7 cellular contexts compared by ENCODE assay signal in genomic region chr1:45687753-45688737, GRCh38. TPM values are rescaled to one million over a fixed set of nuclear protein-coding genes. Genes with fewer than 3 reads are reported as not detected.
DNase-seq lines count a peak whose midpoint lies in the region; ATAC-seq and TF ChIP-seq lines count a peak whose summit lies in the region.

Gene TMEM69 (plus strand): TSS chr1:45688181. CDS start chr1:45691069, 2,888 bp downstream.

- H3K4me3 Mint-ChIP-seq in activated naive CD8-positive, alpha-beta T cell treated with anti-CD3 and anti-CD28 coated beads for 36 hours = peak within 1 kb of the TSS; percentile 98
- H3K4me3 Mint-ChIP-seq in osteocyte (ENCODE audit: unreplicated experiment) = peak within 1 kb of the TSS; percentile 99

- no peaks in the 10 kb centered on the region for H3K36me3 ChIP-seq in thoracic aorta

- H3K9me3 ChIP-seq in thoracic aorta = no peaks in the 10 kb centered on the region

- peak; percentile 80 for DNase-seq in GM13977 (ENCODE audit: low spot score)
- peak; percentile 67 for DNase-seq in NCI-H128 (lab: John Stamatoyannopoulos, UW; ENCODE audit: unreplicated experiment)
- peak; percentile 76 for DNase-seq in SKM-1 treated with dmso at 0.1 percent for 144 hours (lab: John Stamatoyannopoulos, UW; ENCODE audit: unreplicated experiment)
- peak; percentile 77 for DNase-seq in activated naive CD8-positive, alpha-beta T cell treated with anti-CD3 and anti-CD28 coated beads for 36 hours
- DNase-seq in head of caudate nucleus = peak; percentile 38 to 90 (median 76)
- peak; percentile 89 for DNase-seq in osteocyte (ENCODE audit: extremely low spot score, unreplicated experiment)
- DNase-seq in thoracic aorta (ENCODE audit: low spot score) = peak; percentile 8

- no peaks in the 10 kb centered on the region for H3K27me3 ChIP-seq in thoracic aorta (replicated peaks; ENCODE audit: insufficient read depth)

- peak; percentile 56 for ATAC-seq in thoracic aorta (ENCODE audit: insufficient number of reproducible peaks, low FRiP score, low read depth)

- peak within 1 kb of the TSS; percentile 95 for H3K4me3 ChIP-seq in thoracic aorta

- H3K4me1 ChIP-seq in thoracic aorta (ENCODE audit: control insufficient read depth in 1 of 2, low read depth in 2 of 2) = peaks cover 18 to 32% of the 10 kb centered on the region in 2 donors

- H3K27me3 Mint-ChIP-seq in activated naive CD8-positive, alpha-beta T cell treated with anti-CD3 and anti-CD28 coated beads for 36 hours = no peaks in the 10 kb centered on the region
- no peaks in the 10 kb centered on the region for H3K27me3 Mint-ChIP-seq in osteocyte (ENCODE audit: unreplicated experiment)

- H3K4me1 Mint-ChIP-seq in activated naive CD8-positive, alpha-beta T cell treated with anti-CD3 and anti-CD28 coated beads for 36 hours = peaks cover 41% of the 10 kb centered on the region
- peaks cover 30% of the 10 kb centered on the region for H3K4me1 Mint-ChIP-seq in osteocyte (ENCODE audit: unreplicated experiment)

- TF ChIP-seq CTCF in GM13977 (IDR thresholded peaks at IDR 0.05; ENCODE audit: extremely low read depth, insufficient read depth, missing control alignments) (no peak), osteocyte (IDR thresholded peaks at IDR 0.05) (peak; percentile 24), thoracic aorta (IDR thresholded peaks at IDR 0.05) (peak; percentile 49)

- peak within 1 kb of the TSS; percentile 94 to 100 for H3K27ac ChIP-seq in thoracic aorta

- peak within 1 kb of the TSS; percentile 99 for H3K27ac Mint-ChIP-seq in activated naive CD8-positive, alpha-beta T cell treated with anti-CD3 and anti-CD28 coated beads for 36 hours
- peak within 1 kb of the TSS; percentile 100 for H3K27ac Mint-ChIP-seq in osteocyte (ENCODE audit: unreplicated experiment)

- H3K9me3 Mint-ChIP-seq in activated naive CD8-positive, alpha-beta T cell treated with anti-CD3 and anti-CD28 coated beads for 36 hours = no peaks in the 10 kb centered on the region
- H3K9me3 Mint-ChIP-seq in osteocyte (ENCODE audit: unreplicated experiment) = no peaks in the 10 kb centered on the region

- peaks cover 43% of the 10 kb centered on the region for H3K36me3 Mint-ChIP-seq in activated naive CD8-positive, alpha-beta T cell treated with anti-CD3 and anti-CD28 coated beads for 36 hours
- peaks cover 6% of the 10 kb centered on the region for H3K36me3 Mint-ChIP-seq in osteocyte (ENCODE audit: unreplicated experiment)

- in situ Hi-C loops in GM13977 (cut with MboI; ENCODE audit: low pct_unique_long_range_greater_than_20kb, low sequenced_read_pairs, unreplicated experiment) = no loop called here

- intact Hi-C loops in head of caudate nucleus (cut with DNase I) = loop anchor here (1.0 to 5.0 kb wide), 2 partner anchors 62 to 106 kb away; partner anchors contain the start of genes IPP and NASP

RNA-seq across cellular contexts. Expression of gene TMEM69, which starts in this region (rescaled TPM):
- total RNA-seq in activated naive CD8-positive, alpha-beta T cell treated with anti-CD3 and anti-CD28 coated beads for 36 hours = 10 to 100 TPM; 43.0 to 45.2 TPM
- 20.0 and 23.1 TPM in 2 replicates for total RNA-seq in osteocyte
- total RNA-seq in thoracic aorta = 1 to 10 TPM; 6.8 to 7.2 TPM

Comparison
In these comparisons a context has a peak if more than half of its experiments do, and no peak if none do; other contexts are left out.
1. Peak in every context shown above with its lines: DNase-seq, ATAC-seq, H3K4me3 ChIP-seq and H3K27ac ChIP-seq.
2. DNase-seq: peak in every context shown above with its lines; median percentile 89 in osteocyte; 80 in GM13977; 77 in activated naive CD8-positive, alpha-beta T cell treated with anti-CD3 and anti-CD28 coated beads for 36 hours; 76 in head of caudate nucleus; 76 in SKM-1 treated with dmso at 0.1 percent for 144 hours; 67 in NCI-H128; 8 in thoracic aorta.